Comparison of ENCODE assay signal across 16 cellular contexts in genomic region chr12:7948585-7949264, GRCh38. TPM values are rescaled to one million over a fixed set of nuclear protein-coding genes. Genes with fewer than 3 reads are reported as not detected.
DNase-seq lines count a peak whose midpoint lies in the region; ATAC-seq and TF ChIP-seq lines count a peak whose summit lies in the region.
"Had no signal": no experiment of that assay in that cellular context is flagged by ENCODE, and none has a peak within 500 bp of the region (broad histone marks: within the 10 kb centered on the region; RNA-seq: fewer than 3 reads in every experiment).

No MANE protein-coding gene starts in this region.

- intact Hi-C loops in PC-9 (cut with micrococcal nuclease; ENCODE audit: unreplicated experiment), result no loop called here
- intact Hi-C loops in adrenal gland (cut with DNase I), result no loop called here

- H3K4me3 Mint-ChIP-seq in activated CD8-positive, alpha-beta memory T cell treated with anti-CD3 and anti-CD28 coated beads, Interleukin-2, amount 10 ng/mL, durations not matched to agents 7 days and 5 days, result no peak overlapping the region
- peak overlapping the region; percentile 46 for H3K4me3 Mint-ChIP-seq in type B pancreatic cell
- no peak overlapping the region for H3K4me3 Mint-ChIP-seq in activated T-cell treated with anti-CD3 and anti-CD28 coated beads, Interleukin-2, amount 50 U/mL, for 72 hours

- POLR2A ChIA-PET in PC-9 (lab: Charles Lee; ENCODE audit: unreplicated experiment), result interaction anchor here (0.6 kb wide), 1 partner anchor 42 kb away, joined by 9 read pairs; no protein-coding TSS in a partner anchor

- no peaks in the 10 kb centered on the region for H3K79me2 ChIP-seq in PC-9 (ENCODE audit: low read depth)

- H3K27ac ChIP-seq in PC-9, result peak overlapping the region; percentile 48
- H3K27ac ChIP-seq in adrenal gland, result no peak overlapping the region
- H3K27ac ChIP-seq: ascending aorta, coronary artery, esophagus squamous epithelium, prostate gland had no signal

- peak overlapping the region; percentile 22 for H3K27ac Mint-ChIP-seq in activated CD8-positive, alpha-beta memory T cell treated with anti-CD3 and anti-CD28 coated beads, Interleukin-2, amount 10 ng/mL, durations not matched to agents 7 days and 5 days
- H3K27ac Mint-ChIP-seq in type B pancreatic cell, result peak overlapping the region; percentile 92
- no peak overlapping the region for H3K27ac Mint-ChIP-seq in activated T-cell treated with anti-CD3 and anti-CD28 coated beads, Interleukin-2, amount 50 U/mL, for 72 hours

- 62 to 78% (median 70%) methylated on average over 2 of the region's 2 CpGs for WGBS in adrenal gland, 4 donors

- BruUV-seq in PC-9 (replicated peaks; lab: Mats Ljungman, UMichigan), result no TSS peak

- ATAC-seq in activated CD8-positive, alpha-beta memory T cell treated with anti-CD3 and anti-CD28 coated beads, Interleukin-2, amount 10 ng/mL, durations not matched to agents 7 days and 5 days, result no peak
- peak; percentile 29 for ATAC-seq in esophagus mucosa
- no peak for ATAC-seq in activated T-cell treated with anti-CD3 and anti-CD28 coated beads, Interleukin-2, amount 50 U/mL, for 72 hours (replicated peaks in 1 of 2)

- no peaks in the 10 kb centered on the region for H3K36me3 Mint-ChIP-seq in activated CD8-positive, alpha-beta memory T cell treated with anti-CD3 and anti-CD28 coated beads, Interleukin-2, amount 10 ng/mL, durations not matched to agents 7 days and 5 days
- peaks cover 4% of the 10 kb centered on the region for H3K36me3 Mint-ChIP-seq in type B pancreatic cell
- no peaks in the 10 kb centered on the region for H3K36me3 Mint-ChIP-seq in activated T-cell treated with anti-CD3 and anti-CD28 coated beads, Interleukin-2, amount 50 U/mL, for 72 hours (ENCODE audit: insufficient read depth in 2 of 2)

- H3K4me1 Mint-ChIP-seq in activated CD8-positive, alpha-beta memory T cell treated with anti-CD3 and anti-CD28 coated beads, Interleukin-2, amount 10 ng/mL, durations not matched to agents 7 days and 5 days, result peaks cover 7% of the 10 kb centered on the region
- no peaks in the 10 kb centered on the region for H3K4me1 Mint-ChIP-seq in type B pancreatic cell (ENCODE audit: unreplicated experiment)
- H3K4me1 Mint-ChIP-seq in activated T-cell treated with anti-CD3 and anti-CD28 coated beads, Interleukin-2, amount 50 U/mL, for 72 hours (ENCODE audit: low read depth), result peaks cover 7% of the 10 kb centered on the region

- H3F3A ChIP-seq in PC-9 (ENCODE audit: insufficient read depth, low read depth), result peaks cover 18% of the 10 kb centered on the region; the same call in 1 of the 2 replicates

- peaks cover 26% of the 10 kb centered on the region for H3K4me1 ChIP-seq in PC-9 (replicated peaks; ENCODE audit: insufficient read depth)
- H3K4me1 ChIP-seq in adrenal gland (replicated peaks in 1 of 2), result no peaks in the 10 kb centered on the region
- H3K4me1 ChIP-seq: ascending aorta, esophagus squamous epithelium, prostate gland had no signal

- DNase-seq in activated CD8-positive, alpha-beta memory T cell treated with anti-CD3 and anti-CD28 coated beads, Interleukin-2, amount 10 ng/mL, durations not matched to agents 7 days and 5 days, result no peak
- no peak for DNase-seq in activated CD8-positive, alpha-beta memory T cell treated with anti-CD3 and anti-CD28 coated beads for 24 hours
- peak in 1 of 2 experiments; percentile 78 for DNase-seq in PC-9
- DNase-seq in type B pancreatic cell (ENCODE audit: extremely low spot score, unreplicated experiment), result no peak
- DNase-seq in activated T-cell treated with anti-CD3 and anti-CD28 coated beads, Interleukin-2, amount 50 U/mL, for 72 hours, result no peak
- DNase-seq in adrenal gland, result no peak
- no peak for DNase-seq in cortex of kidney (lab: John Stamatoyannopoulos, UW)
- DNase-seq: activated effector memory CD4-positive, alpha-beta T cell treated with Interleukin-2 at 50 U/mL for 16 hours; esophagus squamous epithelium; heart left ventricle; NCI-H774; SHP77 had no signal

- H3K27me3 ChIP-seq in PC-9 (ENCODE audit: insufficient read depth, low read depth), result no peaks in the 10 kb centered on the region
- no peaks in the 10 kb centered on the region for H3K27me3 ChIP-seq in adrenal gland
- H3K27me3 ChIP-seq: ascending aorta, esophagus squamous epithelium, heart left ventricle had no signal

- TF ChIP-seq POLR2A in adrenal gland (IDR thresholded peaks at IDR 0.05), result no peak

- no peak overlapping the region for H3K4me3 ChIP-seq in PC-9
- no peak overlapping the region for H3K4me3 ChIP-seq in adrenal gland
- H3K4me3 ChIP-seq: ascending aorta, coronary artery, esophagus squamous epithelium, heart left ventricle, prostate gland had no signal

- no peaks in the 10 kb centered on the region for H3K9me3 Mint-ChIP-seq in activated CD8-positive, alpha-beta memory T cell treated with anti-CD3 and anti-CD28 coated beads, Interleukin-2, amount 10 ng/mL, durations not matched to agents 7 days and 5 days (ENCODE audit: low read depth)
- no peaks in the 10 kb centered on the region for H3K9me3 Mint-ChIP-seq in type B pancreatic cell
- H3K9me3 Mint-ChIP-seq in activated T-cell treated with anti-CD3 and anti-CD28 coated beads, Interleukin-2, amount 50 U/mL, for 72 hours, result no peaks in the 10 kb centered on the region

- H2AFZ ChIP-seq in PC-9, result no peak overlapping the region

- CTCF ChIA-PET in activated CD8-positive, alpha-beta memory T cell treated with anti-CD3 and anti-CD28 coated beads, Interleukin-2, amount 10 ng/mL, durations not matched to agents 7 days and 5 days (lab: Charles Lee), result interaction anchor here (0.9 to 3.8 kb wide), 4 partner anchors 8 to 16 kb away, joined by 3 to 15 read pairs (median 8); no protein-coding TSS in a partner anchor
- CTCF ChIA-PET in PC-9 (lab: Charles Lee), result interaction anchor here (0.6 to 0.7 kb wide), 2 partner anchors 10 to 13 kb away, joined by 3 to 9 read pairs; partner anchors contain the start of gene SLC2A3

- no peaks in the 10 kb centered on the region for H3K27me3 Mint-ChIP-seq in activated CD8-positive, alpha-beta memory T cell treated with anti-CD3 and anti-CD28 coated beads, Interleukin-2, amount 10 ng/mL, durations not matched to agents 7 days and 5 days
- H3K27me3 Mint-ChIP-seq in type B pancreatic cell, result no peaks in the 10 kb centered on the region
- H3K27me3 Mint-ChIP-seq in activated T-cell treated with anti-CD3 and anti-CD28 coated beads, Interleukin-2, amount 50 U/mL, for 72 hours (ENCODE audit: low read depth), result no peaks in the 10 kb centered on the region

- H3K36me3 ChIP-seq in PC-9 (ENCODE audit: low read depth) (no peaks in the 10 kb centered on the region), adrenal gland (replicated peaks in 1 of 2) (no peaks in the 10 kb centered on the region)
- H3K36me3 ChIP-seq: ascending aorta, esophagus squamous epithelium, heart left ventricle, prostate gland had no signal

- no peaks in the 10 kb centered on the region for H3K9me3 ChIP-seq in PC-9 (ENCODE audit: insufficient read depth, low read depth)
- no peaks in the 10 kb centered on the region for H3K9me3 ChIP-seq in adrenal gland (replicated peaks in 1 of 3)
- H3K9me3 ChIP-seq: ascending aorta, esophagus squamous epithelium, heart left ventricle, prostate gland had no signal

- H4K20me1 ChIP-seq in PC-9 (ENCODE audit: insufficient read depth), result no peaks in the 10 kb centered on the region

- no peaks in the 10 kb centered on the region for H3K9me2 ChIP-seq in PC-9 (ENCODE audit: insufficient read depth)

- H3K4me2 ChIP-seq in PC-9, result peak overlapping the region; percentile 1; the same call in 1 of the 2 replicates

- TF ChIP-seq CTCF in PC-9 (conservative IDR thresholded peaks at IDR 0.05) (no peak), type B pancreatic cell (conservative IDR thresholded peaks at IDR 0.05) (no peak), adrenal gland (IDR thresholded peaks at IDR 0.05) (no peak)

RNA-seq across cellular contexts. Expression of gene SLC2A3, which starts 12.7 kb away (rescaled TPM):
- total RNA-seq in activated CD8-positive, alpha-beta memory T cell treated with anti-CD3 and anti-CD28 coated beads, Interleukin-2, amount 10 ng/mL, durations not matched to agents 7 days and 5 days, result 100 to 1,000 TPM; 193 to 290 TPM
- total RNA-seq in PC-9 (2021) (24.9 and 26.2 TPM in 2 replicates), esophagus mucosa (4.9 TPM), type B pancreatic cell (ENCODE audit: low replicate concordance) (214 and 2,005 TPM in 2 replicates), adrenal gland (10 to 100 TPM in 7 of 8 donors, 1 to 10 TPM in 1; 8.8 to 52.4 (median 33.5) TPM)
- 100 to 1,000 TPM; 312 to 509 TPM for total RNA-seq in activated T-cell treated with anti-CD3 and anti-CD28 coated beads, Interleukin-2, amount 50 U/mL, for 72 hours
- 10 to 100 TPM in 1 of 3 donors, 1 to 10 TPM in 2; 7.2 to 19.5 (median 8.2) TPM for polyA plus RNA-seq in adrenal gland
